In genomic region chr10:123870260-123870659, GRCh38 we compare ENCODE assay signal across 18 cellular contexts. TPM values are rescaled to one million over a fixed set of nuclear protein-coding genes. Genes with fewer than 3 reads are reported as not detected.
A peak's percentile ranks its signal among the peaks of the same experiment; 100 is the strongest.
DNase-seq lines count a peak whose midpoint lies in the region; ATAC-seq and TF ChIP-seq lines count a peak whose summit lies in the region.
"Had no signal": no experiment of that assay in that cellular context is flagged by ENCODE, and none has a peak within 500 bp of the region (broad histone marks: within the 10 kb centered on the region; RNA-seq: fewer than 3 reads in every experiment).

No MANE protein-coding gene starts in this region.

- no peak for TF ChIP-seq POLR2A in esophagus muscularis mucosa (IDR thresholded peaks at IDR 0.05; ENCODE audit: low read depth)

- 36% methylated on average over 8 of the region's 8 CpGs for WGBS in esophagus muscularis mucosa

- H3K4me3 Mint-ChIP-seq in T-helper 2 cell treated with Interferon-gamma antibody and Interleukin-4, amounts not matched to agents 5 μg/mL and 100 μg/mL, for 36 hours, result no peak overlapping the region
- H3K4me3 Mint-ChIP-seq: activated CD4-positive, alpha-beta T cell treated with anti-CD3 and anti-CD28 coated beads for 36 hours; activated naive CD8-positive, alpha-beta T cell treated with anti-CD3 and anti-CD28 coated beads, Interleukin-2, amount 10 ng/mL, durations not matched to agents 7 days and 5 days; stimulated activated effector memory CD8-positive, alpha-beta T cell treated with anti-CD3 and anti-CD28 coated beads, Interleukin-12 subunit alpha, Interleukin-12 subunit beta, amount 100 ng/mL, for 72 hours had no signal

- no peaks in the 10 kb centered on the region for H3K4me1 Mint-ChIP-seq in T-helper 2 cell treated with Interferon-gamma antibody and Interleukin-4, amounts not matched to agents 5 μg/mL and 100 μg/mL, for 36 hours (ENCODE audit: low read depth)
- H3K4me1 Mint-ChIP-seq: activated CD4-positive, alpha-beta T cell treated with anti-CD3 and anti-CD28 coated beads for 36 hours; activated naive CD8-positive, alpha-beta T cell treated with anti-CD3 and anti-CD28 coated beads, Interleukin-2, amount 10 ng/mL, durations not matched to agents 7 days and 5 days; stimulated activated effector memory CD8-positive, alpha-beta T cell treated with anti-CD3 and anti-CD28 coated beads, Interleukin-12 subunit alpha, Interleukin-12 subunit beta, amount 100 ng/mL, for 72 hours had no signal

- H3K27me3 ChIP-seq in Panc1 (ENCODE audit: control insufficient read depth, insufficient read depth, low read length) (peaks cover 3% of the 10 kb centered on the region; the same call in 1 of the 2 replicates), esophagus muscularis mucosa (no peaks in the 10 kb centered on the region), muscle layer of duodenum (ENCODE audit: low read depth, low read length) (no peaks in the 10 kb centered on the region), tibial artery (no peaks in the 10 kb centered on the region), WERI-Rb-1 (ENCODE audit: insufficient read depth, low read depth, severe bottlenecking) (peaks cover 70% of the 10 kb centered on the region)
- H3K27me3 ChIP-seq: breast epithelium had no signal

- CTCF ChIA-PET in Panc1 (lab: Charles Lee), result interaction anchor here (0.5 kb wide), 2 partner anchors 31 to 183 kb away, joined by 4 to 7 read pairs; no protein-coding TSS in a partner anchor

- in situ Hi-C loops in Panc1 (cut with HindIII; ENCODE audit: low pct_unique_long_range_greater_than_20kb, low sequenced_read_pairs), result no loop called here

- H3K36me3 ChIP-seq in Panc1 (ENCODE audit: control insufficient read depth, insufficient read depth, low read length), result no peaks in the 10 kb centered on the region
- no peaks in the 10 kb centered on the region for H3K36me3 ChIP-seq in esophagus muscularis mucosa
- H3K36me3 ChIP-seq in muscle layer of duodenum (ENCODE audit: control insufficient read depth in 1 of 2, insufficient read depth in 2 of 2, low read length in 2 of 2), result no peaks in the 10 kb centered on the region
- H3K36me3 ChIP-seq in tibial artery, result no peaks in the 10 kb centered on the region
- H3K36me3 ChIP-seq in WERI-Rb-1, result no peaks in the 10 kb centered on the region
- H3K36me3 ChIP-seq: breast epithelium, heart right ventricle, lower lobe of right lung, thoracic aorta had no signal

- no peaks in the 10 kb centered on the region for H3K9me3 Mint-ChIP-seq in T-helper 2 cell treated with Interferon-gamma antibody and Interleukin-4, amounts not matched to agents 5 μg/mL and 100 μg/mL, for 36 hours
- H3K9me3 Mint-ChIP-seq: activated naive CD8-positive, alpha-beta T cell treated with anti-CD3 and anti-CD28 coated beads, Interleukin-2, amount 10 ng/mL, durations not matched to agents 7 days and 5 days; stimulated activated effector memory CD8-positive, alpha-beta T cell treated with anti-CD3 and anti-CD28 coated beads, Interleukin-12 subunit alpha, Interleukin-12 subunit beta, amount 100 ng/mL, for 72 hours had no signal

- DNase-seq in Panc1 (ENCODE audit: low read depth, low spot score) (no peak), esophagus muscularis mucosa (ENCODE audit: extremely low spot score) (no peak), tibial artery (no peak), WERI-Rb-1 (no peak)
- DNase-seq in T-helper 2 cell treated with Interferon-gamma antibody and Interleukin-4, amounts not matched to agents 5 μg/mL and 100 μg/mL, for 36 hours (ENCODE audit: low spot score), result no peak
- DNase-seq: activated CD4-positive, alpha-beta T cell treated with anti-CD3 and anti-CD28 coated beads for 36 hours; activated naive CD8-positive, alpha-beta T cell treated with anti-CD3 and anti-CD28 coated beads, Interleukin-2, amount 10 ng/mL, durations not matched to agents 7 days and 5 days; heart right ventricle; lower lobe of right lung; NCI-H2171; NCI-H526 had no signal

- intact Hi-C loops in Panc1 (cut with micrococcal nuclease; ENCODE audit: unreplicated experiment) (no loop called here), esophagus muscularis mucosa (cut with DNase I) (no loop called here), tibial artery (cut with DNase I; ENCODE audit: low total_unique reads) (no loop called here)

- no peaks in the 10 kb centered on the region for H3K36me3 Mint-ChIP-seq in T-helper 2 cell treated with Interferon-gamma antibody and Interleukin-4, amounts not matched to agents 5 μg/mL and 100 μg/mL, for 36 hours (ENCODE audit: low read depth)
- H3K36me3 Mint-ChIP-seq: activated naive CD8-positive, alpha-beta T cell treated with anti-CD3 and anti-CD28 coated beads, Interleukin-2, amount 10 ng/mL, durations not matched to agents 7 days and 5 days; stimulated activated effector memory CD8-positive, alpha-beta T cell treated with anti-CD3 and anti-CD28 coated beads, Interleukin-12 subunit alpha, Interleukin-12 subunit beta, amount 100 ng/mL, for 72 hours had no signal

- ATAC-seq in Panc1 (peak; percentile 59), GM19351 (IDR thresholded peaks at IDR 0.05; ENCODE audit: unreplicated experiment) (no peak)
- ATAC-seq: activated CD4-positive, alpha-beta T cell treated with anti-CD3 and anti-CD28 coated beads for 36 hours; heart right ventricle; lower lobe of right lung; Right ventricle myocardium inferior; stimulated activated effector memory CD8-positive, alpha-beta T cell treated with anti-CD3 and anti-CD28 coated beads, Interleukin-12 subunit alpha, Interleukin-12 subunit beta, amount 100 ng/mL, for 72 hours had no signal

- no peak for TF ChIP-seq CTCF in Panc1 (IDR thresholded peaks at IDR 0.05)
- no peak for TF ChIP-seq CTCF in esophagus muscularis mucosa (IDR thresholded peaks at IDR 0.05)
- no peak for TF ChIP-seq CTCF in tibial artery (IDR thresholded peaks at IDR 0.05)
- no peak for TF ChIP-seq CTCF in WERI-Rb-1 (IDR thresholded peaks at IDR 0.05; ENCODE audit: low read depth, low read length)

- POLR2A ChIA-PET in Panc1 (lab: Charles Lee), result no interaction called here

- no peak for TF ChIP-seq EP300 in esophagus muscularis mucosa (IDR thresholded peaks at IDR 0.05)

- no peaks in the 10 kb centered on the region for H3K9me3 ChIP-seq in Panc1 (ENCODE audit: control insufficient read depth, insufficient read depth, low read depth, low read length)
- peaks cover 0 to 10% (median 2%) of the 10 kb centered on the region in 4 donors for H3K9me3 ChIP-seq in esophagus muscularis mucosa
- H3K9me3 ChIP-seq in muscle layer of duodenum (ENCODE audit: control insufficient read depth in 1 of 2, low read length in 2 of 2), result no peaks in the 10 kb centered on the region
- no peaks in the 10 kb centered on the region for H3K9me3 ChIP-seq in tibial artery
- H3K9me3 ChIP-seq in WERI-Rb-1 (ENCODE audit: severe bottlenecking), result no peaks in the 10 kb centered on the region

- peaks cover 3% of the 10 kb centered on the region; the same call in 1 of the 2 replicates for H3K4me1 ChIP-seq in Panc1 (ENCODE audit: control insufficient read depth, insufficient read depth, low read length)
- peaks cover 0 to 72% (median 61%) of the 10 kb centered on the region in 4 donors for H3K4me1 ChIP-seq in esophagus muscularis mucosa
- peaks cover 15 to 17% of the 10 kb centered on the region in 2 donors for H3K4me1 ChIP-seq in muscle layer of duodenum (ENCODE audit: control insufficient read depth in 1 of 2, insufficient read depth in 2 of 2, low read length in 2 of 2)
- H3K4me1 ChIP-seq in tibial artery, result peaks cover 0 to 55% (median 11%) of the 10 kb centered on the region in 4 donors
- H3K4me1 ChIP-seq: breast epithelium, heart right ventricle, lower lobe of right lung had no signal

- BruUV-seq in Panc1 (replicated peaks; lab: Mats Ljungman, UMichigan), result no TSS peak

- H3K27ac Mint-ChIP-seq in T-helper 2 cell treated with Interferon-gamma antibody and Interleukin-4, amounts not matched to agents 5 μg/mL and 100 μg/mL, for 36 hours, result no peak overlapping the region
- H3K27ac Mint-ChIP-seq: activated CD4-positive, alpha-beta T cell treated with anti-CD3 and anti-CD28 coated beads for 36 hours; activated naive CD8-positive, alpha-beta T cell treated with anti-CD3 and anti-CD28 coated beads, Interleukin-2, amount 10 ng/mL, durations not matched to agents 7 days and 5 days; stimulated activated effector memory CD8-positive, alpha-beta T cell treated with anti-CD3 and anti-CD28 coated beads, Interleukin-12 subunit alpha, Interleukin-12 subunit beta, amount 100 ng/mL, for 72 hours had no signal

- no peak overlapping the region for H3K4me3 ChIP-seq in Panc1 (ENCODE audit: low read depth in 2 of 2, low read length in 2 of 2)
- peak overlapping the region in 2 of 4 donors; percentile 0 to 6 for H3K4me3 ChIP-seq in esophagus muscularis mucosa
- H3K4me3 ChIP-seq in muscle layer of duodenum (ENCODE audit: low read depth in 1 of 2, low read length in 2 of 2), result no peak overlapping the region
- H3K4me3 ChIP-seq in tibial artery, result no peak overlapping the region
- no peak overlapping the region for H3K4me3 ChIP-seq in WERI-Rb-1 (ENCODE audit: low read depth, low read length)
- H3K4me3 ChIP-seq: breast epithelium, coronary artery, heart right ventricle, lower lobe of right lung, thoracic aorta had no signal

- no peaks in the 10 kb centered on the region for H3K27me3 Mint-ChIP-seq in T-helper 2 cell treated with Interferon-gamma antibody and Interleukin-4, amounts not matched to agents 5 μg/mL and 100 μg/mL, for 36 hours (ENCODE audit: low read depth)
- H3K27me3 Mint-ChIP-seq: activated naive CD8-positive, alpha-beta T cell treated with anti-CD3 and anti-CD28 coated beads, Interleukin-2, amount 10 ng/mL, durations not matched to agents 7 days and 5 days had no signal

- H3K27ac ChIP-seq in Panc1 (ENCODE audit: low read length), result peak overlapping the region; percentile 0; the same call in 1 of the 2 replicates
- peak overlapping the region; percentile 89 to 95 (median 92) for H3K27ac ChIP-seq in esophagus muscularis mucosa (replicated peaks in 1 of 4)
- H3K27ac ChIP-seq in muscle layer of duodenum (ENCODE audit: low read length), result peak overlapping the region; percentile 58
- peak overlapping the region; percentile 37 to 83 for H3K27ac ChIP-seq in tibial artery
- no peak overlapping the region for H3K27ac ChIP-seq in WERI-Rb-1
- H3K27ac ChIP-seq: breast epithelium, heart right ventricle, lower lobe of right lung had no signal

RNA-seq across cellular contexts. Expression of gene CPXM2, which starts 21.3 kb away (rescaled TPM):
- not detected for total RNA-seq in Panc1 (2021; ENCODE audit: unreplicated experiment)
- not detected for polyA plus RNA-seq in Panc1 (2012; ENCODE audit: insufficient read length)
- total RNA-seq in esophagus muscularis mucosa, result 100 to 1,000 TPM in 2 of 4 donors, 10 to 100 TPM in 2; 56.8 to 150 (median 96.9) TPM
- total RNA-seq: activated CD4-positive, alpha-beta T cell treated with anti-CD3 and anti-CD28 coated beads for 36 hours; activated naive CD8-positive, alpha-beta T cell treated with anti-CD3 and anti-CD28 coated beads, Interleukin-2, amount 10 ng/mL, durations not matched to agents 7 days and 5 days had no signal

Comparison
In these comparisons a context has a peak if more than half of its experiments do, and no peak if none do; other contexts are left out.
1. RNA of gene CPXM2, which starts 21.3 kb away (total RNA-seq): 56.8 to 150 TPM in esophagus muscularis mucosa; not detected in Panc1 (single experiment); every median in the first group is over 10 times any median in the second.